2 cellular contexts compared by ENCODE assay signal in the genomic region with DNA sequence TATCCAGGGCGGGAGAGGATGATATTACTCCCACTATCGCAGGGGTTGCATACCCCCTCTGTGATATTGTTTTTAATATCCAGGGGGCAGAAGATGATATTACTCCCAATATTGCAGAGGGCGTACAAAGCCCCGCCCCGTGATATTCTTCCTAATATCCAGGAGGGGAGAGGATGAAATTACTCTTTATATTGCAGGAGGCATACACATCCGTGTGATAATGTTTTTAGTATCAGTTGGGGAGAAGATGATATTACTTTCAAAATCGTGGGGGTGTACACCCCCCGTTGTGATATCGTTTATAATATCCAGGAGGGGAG.
TF ChIP-seq lines count a peak whose summit lies in the region.

No MANE protein-coding gene starts in this region.

TF ChIP-seq in HepG2, 621 proteins besides CTCF, POLR2A, EP300 and RAD21 (continued from another document and continues in another):
- TF ChIP-seq, protein P1, sequence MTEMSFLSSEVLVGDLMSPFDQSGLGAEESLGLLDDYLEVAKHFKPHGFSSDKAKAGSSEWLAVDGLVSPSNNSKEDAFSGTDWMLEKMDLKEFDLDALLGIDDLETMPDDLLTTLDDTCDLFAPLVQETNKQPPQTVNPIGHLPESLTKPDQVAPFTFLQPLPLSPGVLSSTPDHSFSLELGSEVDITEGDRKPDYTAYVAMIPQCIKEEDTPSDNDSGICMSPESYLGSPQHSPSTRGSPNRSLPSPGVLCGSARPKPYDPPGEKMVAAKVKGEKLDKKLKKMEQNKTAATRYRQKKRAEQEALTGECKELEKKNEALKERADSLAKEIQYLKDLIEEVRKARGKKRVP (CRISPR knock-in tag; IDR thresholded peaks at IDR 0.05), result 0 out of 4 replicates have a peak, but pooled peaks of 1 of the 2 experiments have one; percentile 17
- TF ChIP-seq, protein P2, sequence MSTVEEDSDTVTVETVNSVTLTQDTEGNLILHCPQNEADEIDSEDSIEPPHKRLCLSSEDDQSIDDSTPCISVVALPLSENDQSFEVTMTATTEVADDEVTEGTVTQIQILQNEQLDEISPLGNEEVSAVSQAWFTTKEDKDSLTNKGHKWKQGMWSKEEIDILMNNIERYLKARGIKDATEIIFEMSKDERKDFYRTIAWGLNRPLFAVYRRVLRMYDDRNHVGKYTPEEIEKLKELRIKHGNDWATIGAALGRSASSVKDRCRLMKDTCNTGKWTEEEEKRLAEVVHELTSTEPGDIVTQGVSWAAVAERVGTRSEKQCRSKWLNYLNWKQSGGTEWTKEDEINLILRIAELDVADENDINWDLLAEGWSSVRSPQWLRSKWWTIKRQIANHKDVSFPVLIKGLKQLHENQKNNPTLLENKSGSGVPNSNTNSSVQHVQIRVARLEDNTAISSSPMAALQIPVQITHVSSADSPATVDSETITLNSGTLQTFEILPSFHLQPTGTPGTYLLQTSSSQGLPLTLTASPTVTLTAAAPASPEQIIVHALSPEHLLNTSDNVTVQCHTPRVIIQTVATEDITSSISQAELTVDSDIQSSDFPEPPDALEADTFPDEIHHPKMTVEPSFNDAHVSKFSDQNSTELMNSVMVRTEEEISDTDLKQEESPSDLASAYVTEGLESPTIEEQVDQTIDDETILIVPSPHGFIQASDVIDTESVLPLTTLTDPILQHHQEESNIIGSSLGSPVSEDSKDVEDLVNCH (CRISPR knock-in tag; IDR thresholded peaks at IDR 0.05), result no peak
- TF ChIP-seq CHD2 (IDR thresholded peaks at IDR 0.05; ENCODE audit: low read depth, low read length) (no peak), GFI1 (CRISPR knock-in tag; IDR thresholded peaks at IDR 0.05; ENCODE audit: borderline replicate concordance) (no peak), KLF11 (CRISPR knock-in tag; IDR thresholded peaks at IDR 0.05) (no peak), ZNF670 (CRISPR knock-in tag; IDR thresholded peaks at IDR 0.05; ENCODE audit: borderline replicate concordance) (no peak), ATF7-NPFF (CRISPR knock-in tag; IDR thresholded peaks at IDR 0.05; ENCODE audit: low read depth) (no peak), ZNF678 (CRISPR knock-in tag; IDR thresholded peaks at IDR 0.05) (no peak), ISL2 (CRISPR knock-in tag; IDR thresholded peaks at IDR 0.05) (0 out of 2 replicates have a peak, but pooled peaks have one; percentile 3), RFXANK (CRISPR knock-in tag; IDR thresholded peaks at IDR 0.05) (peak; percentile 11; the same call in 1 of the 2 replicates), ZNF782 (CRISPR knock-in tag; IDR thresholded peaks at IDR 0.05; ENCODE audit: borderline replicate concordance) (no peak), ZNF280D (CRISPR knock-in tag; IDR thresholded peaks at IDR 0.05) (no peak)

TF ChIP-seq in WTC11, 78 proteins besides CTCF, POLR2A, EP300 and RAD21 (continued from another document):
- no peak for TF ChIP-seq ERG (CRISPR knock-in tag; IDR thresholded peaks at IDR 0.05)
- no peak for TF ChIP-seq ZNF219 (CRISPR knock-in tag; IDR thresholded peaks at IDR 0.05; ENCODE audit: borderline replicate concordance)
- TF ChIP-seq ZNF317 (CRISPR knock-in tag; IDR thresholded peaks at IDR 0.05; ENCODE audit: borderline replicate concordance, low read depth), result no peak
- no peak for TF ChIP-seq ZNF512 (CRISPR knock-in tag; IDR thresholded peaks at IDR 0.05; ENCODE audit: borderline replicate concordance)
- TF ChIP-seq GTF2I (CRISPR knock-in tag; conservative IDR thresholded peaks at IDR 0.05), result no peak
- TF ChIP-seq AFF4 (CRISPR knock-in tag; IDR thresholded peaks at IDR 0.05; ENCODE audit: borderline replicate concordance), result no peak
- TF ChIP-seq TCF7 (CRISPR knock-in tag; IDR thresholded peaks at IDR 0.05; ENCODE audit: low read depth), result no peak
- TF ChIP-seq GRHL2 (CRISPR knock-in tag; IDR thresholded peaks at IDR 0.05; ENCODE audit: insufficient replicate concordance, severe bottlenecking), result no peak
- TF ChIP-seq ETV6 (CRISPR knock-in tag; IDR thresholded peaks at IDR 0.05), result no peak
- no peak for TF ChIP-seq CDX4 (CRISPR knock-in tag; IDR thresholded peaks at IDR 0.05; ENCODE audit: borderline replicate concordance)
- TF ChIP-seq ESRRA (CRISPR knock-in tag; IDR thresholded peaks at IDR 0.05; ENCODE audit: borderline replicate concordance), result no peak
- no peak for TF ChIP-seq E2F4 (CRISPR knock-in tag; IDR thresholded peaks at IDR 0.05; ENCODE audit: borderline replicate concordance, low read depth)
- TF ChIP-seq, protein P3, sequence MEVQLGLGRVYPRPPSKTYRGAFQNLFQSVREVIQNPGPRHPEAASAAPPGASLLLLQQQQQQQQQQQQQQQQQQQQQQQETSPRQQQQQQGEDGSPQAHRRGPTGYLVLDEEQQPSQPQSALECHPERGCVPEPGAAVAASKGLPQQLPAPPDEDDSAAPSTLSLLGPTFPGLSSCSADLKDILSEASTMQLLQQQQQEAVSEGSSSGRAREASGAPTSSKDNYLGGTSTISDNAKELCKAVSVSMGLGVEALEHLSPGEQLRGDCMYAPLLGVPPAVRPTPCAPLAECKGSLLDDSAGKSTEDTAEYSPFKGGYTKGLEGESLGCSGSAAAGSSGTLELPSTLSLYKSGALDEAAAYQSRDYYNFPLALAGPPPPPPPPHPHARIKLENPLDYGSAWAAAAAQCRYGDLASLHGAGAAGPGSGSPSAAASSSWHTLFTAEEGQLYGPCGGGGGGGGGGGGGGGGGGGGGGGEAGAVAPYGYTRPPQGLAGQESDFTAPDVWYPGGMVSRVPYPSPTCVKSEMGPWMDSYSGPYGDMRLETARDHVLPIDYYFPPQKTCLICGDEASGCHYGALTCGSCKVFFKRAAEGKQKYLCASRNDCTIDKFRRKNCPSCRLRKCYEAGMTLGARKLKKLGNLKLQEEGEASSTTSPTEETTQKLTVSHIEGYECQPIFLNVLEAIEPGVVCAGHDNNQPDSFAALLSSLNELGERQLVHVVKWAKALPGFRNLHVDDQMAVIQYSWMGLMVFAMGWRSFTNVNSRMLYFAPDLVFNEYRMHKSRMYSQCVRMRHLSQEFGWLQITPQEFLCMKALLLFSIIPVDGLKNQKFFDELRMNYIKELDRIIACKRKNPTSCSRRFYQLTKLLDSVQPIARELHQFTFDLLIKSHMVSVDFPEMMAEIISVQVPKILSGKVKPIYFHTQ (CRISPR knock-in tag; IDR thresholded peaks at IDR 0.05), result no peak
- no peak for TF ChIP-seq GABPB1 (CRISPR knock-in tag; IDR thresholded peaks at IDR 0.05)
- no peak for TF ChIP-seq MXD4 (CRISPR knock-in tag; IDR thresholded peaks at IDR 0.05; ENCODE audit: borderline replicate concordance)
- no peak for TF ChIP-seq JAZF1 (CRISPR knock-in tag; IDR thresholded peaks at IDR 0.05)
- TF ChIP-seq ZNF671 (CRISPR knock-in tag; IDR thresholded peaks at IDR 0.05), result no peak
- no peak for TF ChIP-seq RELA (CRISPR knock-in tag; IDR thresholded peaks at IDR 0.05; ENCODE audit: borderline replicate concordance)
- no peak for TF ChIP-seq SOX15 (CRISPR knock-in tag; IDR thresholded peaks at IDR 0.05)
